1 cellular context compared by ENCODE assay signal in genomic region chr15:54618120-54618519, GRCh38.
TF ChIP-seq lines count a peak whose summit lies in the region.

No MANE protein-coding gene starts in this region.

TF ChIP-seq in HepG2, 621 proteins besides CTCF, POLR2A, EP300 and RAD21 (continued from another document):
- TF ChIP-seq PAXIP1 (CRISPR knock-in tag; conservative IDR thresholded peaks at IDR 0.05) (peak; percentile 27; the same call in 1 of the 2 replicates), NFYB (CRISPR knock-in tag; IDR thresholded peaks at IDR 0.05) (no peak), FIP1L1 (IDR thresholded peaks at IDR 0.05; ENCODE audit: borderline replicate concordance, insufficient read depth, low read depth, low read length) (no peak), ETV6 (CRISPR knock-in tag; conservative IDR thresholded peaks at IDR 0.05) (no peak), ZNF282 (IDR thresholded peaks at IDR 0.05; ENCODE audit: partially characterized antibody) (no peak), NKX3-1 (CRISPR knock-in tag; IDR thresholded peaks at IDR 0.05) (no peak), KLF11 (CRISPR knock-in tag; IDR thresholded peaks at IDR 0.05) (no peak), ZNF12 (CRISPR knock-in tag; IDR thresholded peaks at IDR 0.05) (peak; percentile 62; the same call in 1 of the 2 replicates), FOSL2 (CRISPR knock-in tag; IDR thresholded peaks at IDR 0.05) (peak; percentile 84), NCOA2 (CRISPR knock-in tag; IDR thresholded peaks at IDR 0.05) (peak; percentile 11; the same call in 1 of the 2 replicates), ZGPAT (CRISPR knock-in tag; IDR thresholded peaks at IDR 0.05) (0 out of 2 replicates have a peak, but pooled peaks have one; percentile 20), HCFC1 (IDR thresholded peaks at IDR 0.05; ENCODE audit: low read depth, low read length) (no peak), JUNB (CRISPR knock-in tag; IDR thresholded peaks at IDR 0.05; ENCODE audit: borderline replicate concordance) (peak; percentile 32; the same call in 1 of the 2 replicates), ZNF3 (CRISPR knock-in tag; IDR thresholded peaks at IDR 0.05) (no peak), TEAD3 (CRISPR knock-in tag; optimal IDR thresholded peaks at IDR 0.05; ENCODE audit: borderline replicate concordance) (peak; percentile 43), GZF1 (CRISPR knock-in tag; IDR thresholded peaks at IDR 0.05) (no peak), TBX3 (IDR thresholded peaks at IDR 0.05; ENCODE audit: borderline replicate concordance) (0 out of 2 replicates have a peak, but pooled peaks have one; percentile 42), HMG20A (CRISPR knock-in tag; IDR thresholded peaks at IDR 0.05; ENCODE audit: borderline replicate concordance) (peak; percentile 55; the same call in 1 of the 2 replicates), ZNF18 (CRISPR knock-in tag; IDR thresholded peaks at IDR 0.05; ENCODE audit: insufficient replicate concordance) (no peak), PCBP2 (optimal IDR thresholded peaks at IDR 0.05; ENCODE audit: low read depth, low read length, poor library complexity, severe bottlenecking) (no peak), SALL1 (CRISPR knock-in tag; IDR thresholded peaks at IDR 0.05) (peak; percentile 20; the same call in 1 of the 2 replicates), ZNF766 (CRISPR knock-in tag; IDR thresholded peaks at IDR 0.05; ENCODE audit: borderline replicate concordance) (no peak), BHLHE40 (IDR thresholded peaks at IDR 0.05; ENCODE audit: low read length) (0 out of 2 replicates have a peak, but pooled peaks have one; percentile 4), FOXO1 (CRISPR knock-in tag; IDR thresholded peaks at IDR 0.05) (no peak), RBM39 (IDR thresholded peaks at IDR 0.05; ENCODE audit: low read depth, low read length, poor library complexity, severe bottlenecking) (no peak), BCL6 (CRISPR knock-in tag; IDR thresholded peaks at IDR 0.05) (peak; percentile 88), SAP130 (CRISPR knock-in tag; IDR thresholded peaks at IDR 0.05; ENCODE audit: low read depth) (peak; percentile 32; the same call in 1 of the 2 replicates), SOX6 (IDR thresholded peaks at IDR 0.05) (no peak), SOX6 (CRISPR knock-in tag; IDR thresholded peaks at IDR 0.05) (peak; percentile 55), EHMT2 (IDR thresholded peaks at IDR 0.05; ENCODE audit: borderline replicate concordance, low read depth, low read length) (peak; percentile 35; the same call in 1 of the 2 replicates), KLF9 (CRISPR knock-in tag; IDR thresholded peaks at IDR 0.05; ENCODE audit: low read depth) (no peak), ARID3A (IDR thresholded peaks at IDR 0.05; ENCODE audit: low read depth, low read length) (peak; percentile 34), HDAC2 (CRISPR knock-in tag; IDR thresholded peaks at IDR 0.05) (no peak), FOXA3 (CRISPR knock-in tag; IDR thresholded peaks at IDR 0.05) (0 out of 2 replicates have a peak, but pooled peaks have one; percentile 11), ZNF644 (CRISPR knock-in tag; IDR thresholded peaks at IDR 0.05; ENCODE audit: low read depth) (0 out of 2 replicates have a peak, but pooled peaks have one; percentile 36), NR2F6 (IDR thresholded peaks at IDR 0.05) (no peak), NR2F6 (CRISPR knock-in tag; IDR thresholded peaks at IDR 0.05) (peak; percentile 33; the same call in 1 of the 2 replicates), TEF (CRISPR knock-in tag; IDR thresholded peaks at IDR 0.05) (no peak), SP4 (CRISPR knock-in tag; IDR thresholded peaks at IDR 0.05) (no peak), ZNF337 (CRISPR knock-in tag; IDR thresholded peaks at IDR 0.05; ENCODE audit: borderline replicate concordance, low read depth) (no peak), ZNF556 (CRISPR knock-in tag; IDR thresholded peaks at IDR 0.05; ENCODE audit: borderline replicate concordance) (peak; percentile 94; the same call in 1 of the 2 replicates), CREB1 (IDR thresholded peaks at IDR 0.05) (no peak), CREB1 (CRISPR knock-in tag; IDR thresholded peaks at IDR 0.05) (peak; percentile 45; the same call in 1 of the 2 replicates), WIZ (CRISPR knock-in tag; IDR thresholded peaks at IDR 0.05) (no peak)
